Comparison of ENCODE assay signal across 1 cellular context in genomic region chr9:76458903-76459690, GRCh38.
TF ChIP-seq lines count a peak whose summit lies in the region.

Gene GCNT1, plus strand, starts transcription at chr9:76459182. Its CDS starts 43,200 bp downstream, at chr9:76502382.

TF ChIP-seq in HEK293, 187 proteins besides CTCF, POLR2A, EP300 and RAD21 (continued from another document and continues in another):
- TF ChIP-seq YY1 (tag by site-specific recombination; IDR thresholded peaks at IDR 0.05) (0 out of 2 replicates have a peak, but pooled peaks have one; percentile 25), ZNF776 (tag by site-specific recombination; IDR thresholded peaks at IDR 0.05; ENCODE audit: borderline replicate concordance) (no peak), ZNF624 (tag by site-specific recombination; IDR thresholded peaks at IDR 0.05) (no peak), BCL11A (tag by site-specific recombination; IDR thresholded peaks at IDR 0.05; ENCODE audit: low read depth) (no peak), ZNF239 (tag by site-specific recombination; IDR thresholded peaks at IDR 0.05) (no peak), ZBTB10 (tag by site-specific recombination; IDR thresholded peaks at IDR 0.05) (peak; percentile 71), ZNF423 (tag by site-specific recombination; IDR thresholded peaks at IDR 0.05) (peak; percentile 78; the same call in 1 of the 2 replicates), ATF2 (tag by site-specific recombination; IDR thresholded peaks at IDR 0.05; ENCODE audit: low read depth) (no peak), GLIS1 (tag by site-specific recombination; IDR thresholded peaks at IDR 0.05) (peak; percentile 68; the same call in 1 of the 2 replicates), ZNF510 (tag by site-specific recombination; IDR thresholded peaks at IDR 0.05; ENCODE audit: insufficient replicate concordance) (no peak), ZNF830 (tag by site-specific recombination; IDR thresholded peaks at IDR 0.05; ENCODE audit: low read depth) (no peak), SALL2 (tag by site-specific recombination; IDR thresholded peaks at IDR 0.05; ENCODE audit: borderline replicate concordance) (no peak), ZNF37A (tag by site-specific recombination; IDR thresholded peaks at IDR 0.05) (no peak), ZBTB6 (tag by site-specific recombination; IDR thresholded peaks at IDR 0.05) (peak; percentile 98), ZNF394 (tag by site-specific recombination; IDR thresholded peaks at IDR 0.05; ENCODE audit: borderline replicate concordance) (peak; percentile 86), ZNF23 (tag by site-specific recombination; IDR thresholded peaks at IDR 0.05; ENCODE audit: borderline replicate concordance) (no peak), PRDM1 (tag by site-specific recombination; IDR thresholded peaks at IDR 0.05) (no peak), SP2 (tag by site-specific recombination; IDR thresholded peaks at IDR 0.05) (peak; percentile 86), ZNF274 (IDR thresholded peaks at IDR 0.05; ENCODE audit: low read length) (no peak), ZNF274 (tag by site-specific recombination; IDR thresholded peaks at IDR 0.05; ENCODE audit: borderline replicate concordance) (no peak), GFI1B (tag by site-specific recombination; IDR thresholded peaks at IDR 0.05) (no peak), PBX3 (CRISPR knock-in tag; IDR thresholded peaks at IDR 0.05) (no peak), ZEB2 (tag by site-specific recombination; IDR thresholded peaks at IDR 0.05) (peak; percentile 43; the same call in 1 of the 2 replicates), ZNF174 (tag by site-specific recombination; IDR thresholded peaks at IDR 0.05) (no peak), ZNF280C (tag by site-specific recombination; IDR thresholded peaks at IDR 0.05) (no peak), ZNF843 (tag by site-specific recombination; IDR thresholded peaks at IDR 0.05) (no peak), ZNF529 (tag by site-specific recombination; IDR thresholded peaks at IDR 0.05; ENCODE audit: insufficient replicate concordance) (no peak), ZNF791 (tag by site-specific recombination; IDR thresholded peaks at IDR 0.05) (no peak), YY2 (tag by site-specific recombination; IDR thresholded peaks at IDR 0.05) (no peak), HIC1 (tag by site-specific recombination; IDR thresholded peaks at IDR 0.05) (0 out of 2 replicates have a peak, but pooled peaks have one; percentile 19), ZNF114 (tag by site-specific recombination; IDR thresholded peaks at IDR 0.05) (no peak), ZNF670 (tag by site-specific recombination; IDR thresholded peaks at IDR 0.05; ENCODE audit: low read depth) (no peak), ZNF596 (tag by site-specific recombination; IDR thresholded peaks at IDR 0.05) (no peak), ZNF707 (tag by site-specific recombination; IDR thresholded peaks at IDR 0.05) (no peak), TSHZ1 (tag by site-specific recombination; IDR thresholded peaks at IDR 0.05; ENCODE audit: borderline replicate concordance) (no peak), ZNF610 (tag by site-specific recombination; IDR thresholded peaks at IDR 0.05; ENCODE audit: borderline replicate concordance) (peak; percentile 58; the same call in 1 of the 2 replicates), KLF17 (tag by site-specific recombination; IDR thresholded peaks at IDR 0.05) (no peak), ZNF560 (tag by site-specific recombination; IDR thresholded peaks at IDR 0.05; ENCODE audit: borderline replicate concordance) (no peak), BCL6B (tag by site-specific recombination; IDR thresholded peaks at IDR 0.05) (no peak), ZBTB21 (tag by site-specific recombination; IDR thresholded peaks at IDR 0.05) (no peak), ZNF223 (tag by site-specific recombination; IDR thresholded peaks at IDR 0.05) (no peak), RBAK (tag by site-specific recombination; IDR thresholded peaks at IDR 0.05) (no peak), ZBTB26 (tag by site-specific recombination; optimal IDR thresholded peaks at IDR 0.05) (peak; percentile 87)
